ENCODE assay signal across 1 cellular context in the genomic region with DNA sequence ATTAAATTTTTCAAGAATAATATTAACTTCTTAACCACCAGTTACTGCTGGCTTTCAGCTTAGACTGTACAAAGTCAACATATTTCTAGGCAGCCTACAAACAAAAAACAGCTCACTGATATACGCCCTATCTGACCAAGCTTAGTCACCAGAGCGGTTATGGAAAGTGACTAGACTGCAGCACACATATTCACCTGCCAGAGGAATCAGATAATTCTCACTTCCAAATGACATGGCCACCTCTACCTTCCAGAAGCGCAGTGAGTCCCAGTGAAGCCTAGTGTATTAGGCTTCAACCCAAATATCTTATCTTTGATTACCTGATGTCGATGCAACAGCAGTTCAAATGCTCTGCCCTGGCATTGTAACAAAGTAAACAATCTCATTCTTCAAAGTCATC.
TF ChIP-seq lines count a peak whose summit lies in the region.

No MANE protein-coding gene starts in this region.

TF ChIP-seq in GM12878, 131 proteins besides CTCF, POLR2A, EP300 and RAD21:
- TF ChIP-seq CREM (IDR thresholded peaks at IDR 0.05; ENCODE audit: low read depth) (no peak), PML (IDR thresholded peaks at IDR 0.05; ENCODE audit: low read length) (no peak), SUZ12 (IDR thresholded peaks at IDR 0.05; ENCODE audit: unreplicated experiment) (no peak), FOXK2 (IDR thresholded peaks at IDR 0.05) (no peak), PAX5 (IDR thresholded peaks at IDR 0.05; ENCODE audit: borderline replicate concordance, low read depth, low read length) (no peak), CHD1 (IDR thresholded peaks at IDR 0.05; ENCODE audit: low read depth, low read length) (no peak), SRF (IDR thresholded peaks at IDR 0.05; ENCODE audit: low read depth in 2 of 2, low read length in 2 of 2) (no peak), BHLHE40 (IDR thresholded peaks at IDR 0.05; ENCODE audit: borderline replicate concordance in 1 of 2, low read depth in 2 of 2, low read length in 1 of 2) (no peak), WRNIP1 (IDR thresholded peaks at IDR 0.05; ENCODE audit: borderline replicate concordance, low read depth, low read length) (no peak), DPF2 (IDR thresholded peaks at IDR 0.05) (no peak), IKZF2 (IDR thresholded peaks at IDR 0.05) (no peak)
- TF ChIP-seq, protein P1, sequence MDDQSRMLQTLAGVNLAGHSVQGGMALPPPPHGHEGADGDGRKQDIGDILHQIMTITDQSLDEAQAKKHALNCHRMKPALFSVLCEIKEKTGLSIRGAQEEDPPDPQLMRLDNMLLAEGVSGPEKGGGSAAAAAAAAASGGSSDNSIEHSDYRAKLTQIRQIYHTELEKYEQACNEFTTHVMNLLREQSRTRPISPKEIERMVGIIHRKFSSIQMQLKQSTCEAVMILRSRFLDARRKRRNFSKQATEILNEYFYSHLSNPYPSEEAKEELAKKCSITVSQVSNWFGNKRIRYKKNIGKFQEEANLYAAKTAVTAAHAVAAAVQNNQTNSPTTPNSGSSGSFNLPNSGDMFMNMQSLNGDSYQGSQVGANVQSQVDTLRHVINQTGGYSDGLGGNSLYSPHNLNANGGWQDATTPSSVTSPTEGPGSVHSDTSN (IDR thresholded peaks at IDR 0.05; ENCODE audit: insufficient replicate concordance, low read depth, low read length) = no peak
- TF ChIP-seq, protein P2, sequence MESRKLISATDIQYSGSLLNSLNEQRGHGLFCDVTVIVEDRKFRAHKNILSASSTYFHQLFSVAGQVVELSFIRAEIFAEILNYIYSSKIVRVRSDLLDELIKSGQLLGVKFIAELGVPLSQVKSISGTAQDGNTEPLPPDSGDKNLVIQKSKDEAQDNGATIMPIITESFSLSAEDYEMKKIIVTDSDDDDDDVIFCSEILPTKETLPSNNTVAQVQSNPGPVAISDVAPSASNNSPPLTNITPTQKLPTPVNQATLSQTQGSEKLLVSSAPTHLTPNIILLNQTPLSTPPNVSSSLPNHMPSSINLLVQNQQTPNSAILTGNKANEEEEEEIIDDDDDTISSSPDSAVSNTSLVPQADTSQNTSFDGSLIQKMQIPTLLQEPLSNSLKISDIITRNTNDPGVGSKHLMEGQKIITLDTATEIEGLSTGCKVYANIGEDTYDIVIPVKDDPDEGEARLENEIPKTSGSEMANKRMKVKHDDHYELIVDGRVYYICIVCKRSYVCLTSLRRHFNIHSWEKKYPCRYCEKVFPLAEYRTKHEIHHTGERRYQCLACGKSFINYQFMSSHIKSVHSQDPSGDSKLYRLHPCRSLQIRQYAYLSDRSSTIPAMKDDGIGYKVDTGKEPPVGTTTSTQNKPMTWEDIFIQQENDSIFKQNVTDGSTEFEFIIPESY (IDR thresholded peaks at IDR 0.05) = no peak
- TF ChIP-seq, protein P3, sequence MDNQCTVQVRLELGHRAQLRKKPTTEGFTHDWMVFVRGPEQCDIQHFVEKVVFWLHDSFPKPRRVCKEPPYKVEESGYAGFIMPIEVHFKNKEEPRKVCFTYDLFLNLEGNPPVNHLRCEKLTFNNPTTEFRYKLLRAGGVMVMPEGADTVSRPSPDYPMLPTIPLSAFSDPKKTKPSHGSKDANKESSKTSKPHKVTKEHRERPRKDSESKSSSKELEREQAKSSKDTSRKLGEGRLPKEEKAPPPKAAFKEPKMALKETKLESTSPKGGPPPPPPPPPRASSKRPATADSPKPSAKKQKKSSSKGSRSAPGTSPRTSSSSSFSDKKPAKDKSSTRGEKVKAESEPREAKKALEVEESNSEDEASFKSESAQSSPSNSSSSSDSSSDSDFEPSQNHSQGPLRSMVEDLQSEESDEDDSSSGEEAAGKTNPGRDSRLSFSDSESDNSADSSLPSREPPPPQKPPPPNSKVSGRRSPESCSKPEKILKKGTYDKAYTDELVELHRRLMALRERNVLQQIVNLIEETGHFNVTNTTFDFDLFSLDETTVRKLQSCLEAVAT (IDR thresholded peaks at IDR 0.05) = no peak
- TF ChIP-seq, protein P4, sequence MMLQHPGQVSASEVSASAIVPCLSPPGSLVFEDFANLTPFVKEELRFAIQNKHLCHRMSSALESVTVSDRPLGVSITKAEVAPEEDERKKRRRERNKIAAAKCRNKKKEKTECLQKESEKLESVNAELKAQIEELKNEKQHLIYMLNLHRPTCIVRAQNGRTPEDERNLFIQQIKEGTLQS (IDR thresholded peaks at IDR 0.05; ENCODE audit: borderline replicate concordance, extremely low read depth, low read depth, low read length) = no peak
